In the genomic region with DNA sequence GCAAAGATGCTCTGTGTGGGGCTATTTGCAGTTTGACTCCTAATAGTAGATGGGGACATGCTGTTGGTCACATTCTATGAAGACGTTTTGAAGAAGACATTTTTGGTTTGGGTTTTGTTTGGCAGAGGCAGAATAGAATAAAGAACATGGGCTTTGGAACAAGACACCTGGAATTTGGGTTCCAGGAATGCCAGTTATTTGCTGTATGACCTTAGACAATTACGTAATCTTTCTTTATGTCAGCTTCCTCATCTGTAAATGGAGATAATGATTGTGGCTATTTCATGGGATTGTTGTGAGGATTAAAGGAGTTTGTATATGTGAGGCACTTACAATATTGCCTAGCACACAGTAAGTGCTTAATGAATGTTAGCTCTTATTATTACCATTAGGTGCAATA, we compare ENCODE assay signal across 28 cellular contexts.
"Had no signal": no experiment of that assay in that cellular context is flagged by ENCODE, and none has a peak within 500 bp of the region (broad histone marks: within the 10 kb centered on the region; RNA-seq: fewer than 3 reads in every experiment).

No MANE protein-coding gene starts in this region.

- H3K27me3 ChIP-seq: adrenal gland, brain microvascular endothelial cell, heart left ventricle, sigmoid colon, stomach, thyroid gland, upper lobe of left lung had no signal

- H3K9me3 ChIP-seq: adrenal gland, sigmoid colon, thyroid gland, upper lobe of left lung had no signal

- H3K4me2 ChIP-seq: smooth muscle cell had no signal

- FAIRE-seq: endothelial cell of umbilical vein, kidney had no signal

- DNase-seq: activated CD4-positive, alpha-beta T cell treated with anti-CD3 and anti-CD28 coated beads for 4 hours; activated CD4-positive, alpha-beta T cell treated with anti-CD3 and anti-CD28 coated beads, Interleukin-2, amount 50 U/mL, for 48 hours; activated CD4-positive, CD25-positive, alpha-beta regulatory T cell; activated CD8-positive, alpha-beta memory T cell treated with anti-CD3 and anti-CD28 coated beads for 24 hours; activated effector memory CD4-positive, alpha-beta T cell treated with Interleukin-2 at 50 U/mL for 16 hours; activated naive CD4-positive, alpha-beta T cell treated with Interleukin-2 at 50 U/mL for 16 hours; adrenal gland; aorta; brain microvascular endothelial cell; caudate nucleus; foreskin fibroblast; heart left ventricle; hypothalamus; immature natural killer cell; kidney; left colon; mammary epithelial cell; retina; sigmoid colon; stimulated activated CD4-positive, alpha-beta T cell treated with anti-CD3 and anti-CD28 coated beads, Interleukin-1b, Interleukin-23, amount 100 ng/mL, for 48 hours; stimulated activated naive B cell treated with anti-CD40 and anti-IgM and Interleukin-4, amounts not matched to agents 10 μg/mL and 1 μg/mL and 100 μg/mL, for 72 hours; stomach; T-helper 17 cell; T1000; thyroid gland; upper lobe of left lung had no signal

- H3K27ac ChIP-seq: adrenal gland, brain microvascular endothelial cell, heart left ventricle, sigmoid colon, stomach, thyroid gland, upper lobe of left lung had no signal

- H3K4me1 ChIP-seq: adrenal gland, sigmoid colon, stomach, upper lobe of left lung had no signal

- H3K4me3 ChIP-seq: adrenal gland, heart left ventricle, sigmoid colon, smooth muscle cell, stomach, thyroid gland, upper lobe of left lung had no signal

- H3K36me3 ChIP-seq: adrenal gland, brain microvascular endothelial cell, heart left ventricle, sigmoid colon, thyroid gland had no signal
